In the genomic region with DNA sequence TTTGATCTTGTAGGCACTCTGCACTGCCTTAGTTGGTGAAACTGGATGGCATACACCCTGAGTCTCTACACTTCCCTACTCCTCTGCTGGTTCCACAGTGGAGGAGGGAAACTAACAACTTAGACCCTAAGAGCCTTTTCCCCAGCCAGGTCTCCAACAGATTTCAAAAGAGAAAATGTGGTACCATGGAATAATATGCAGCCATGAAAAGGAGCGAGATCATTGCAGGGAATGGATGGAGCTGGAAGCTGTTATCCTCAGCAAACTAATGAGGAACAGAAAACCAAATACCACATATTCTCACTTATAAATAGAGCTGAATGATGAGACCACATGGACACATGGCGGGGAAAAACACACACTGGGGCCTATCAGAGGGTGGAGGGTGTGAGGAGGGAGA, we compare ENCODE assay signal across 9 cellular contexts. TPM values are rescaled to one million over a fixed set of nuclear protein-coding genes. Genes with fewer than 3 reads are reported as not detected.
"Had no signal": no experiment of that assay in that cellular context is flagged by ENCODE, and none has a peak within 500 bp of the region (broad histone marks: within the 10 kb centered on the region; RNA-seq: fewer than 3 reads in every experiment).

No MANE protein-coding gene starts in this region.

- FAIRE-seq: HepG2 had no signal

- H3K9me3 ChIP-seq: HAP-1 had no signal

- H3K9ac ChIP-seq: GM23248 had no signal

- H3K4me1 ChIP-seq: HAP-1 had no signal

- H3K27ac ChIP-seq: GM23248, HL-60 had no signal

- DNase-seq: GM23248, GOT3, H7, KG1 had no signal

- H3K36me3 ChIP-seq: HAP-1 had no signal

- H2AFZ ChIP-seq: GM23248 had no signal

- ATAC-seq: HCT116, HepG2 had no signal

- H3K4me3 ChIP-seq: GM23248, HAP-1 had no signal

RNA-seq across cellular contexts. Expression of a gene that starts 36.3 kb away (rescaled TPM):
- total RNA-seq: GM23248, HepG2 had no signal
- polyA plus RNA-seq: GM23248, HepG2, IgD-negative memory B cell had no signal
